Comparison of ENCODE assay signal across 26 cellular contexts in the genomic region with DNA sequence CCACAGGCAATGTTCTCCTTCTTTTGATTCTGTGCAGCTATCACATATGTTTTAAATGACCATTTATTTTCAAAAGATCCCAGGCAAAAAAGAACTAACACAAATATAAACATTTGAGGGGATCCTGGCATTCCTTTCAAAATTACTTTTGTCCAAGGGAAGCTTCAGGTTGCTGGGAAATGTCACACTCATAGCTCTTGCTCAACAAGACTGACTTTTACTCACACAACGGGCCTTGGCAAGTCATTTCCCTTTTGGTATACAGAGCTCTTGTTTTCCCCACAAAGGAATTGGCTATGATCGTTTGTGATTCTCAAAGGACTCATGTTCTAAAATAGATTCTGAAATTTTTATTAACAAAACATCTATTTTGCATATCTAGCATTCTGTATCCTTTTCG. TPM values are rescaled to one million over a fixed set of nuclear protein-coding genes. Genes with fewer than 3 reads are reported as not detected.
DNase-seq lines count a peak whose midpoint lies in the region; ATAC-seq, FAIRE-seq and TF ChIP-seq lines count a peak whose summit lies in the region.
"Had no signal": no experiment of that assay in that cellular context is flagged by ENCODE, and none has a peak within 500 bp of the region (broad histone marks: within the 10 kb centered on the region; RNA-seq: fewer than 3 reads in every experiment).

No MANE protein-coding gene starts in this region.

- POLR2A ChIA-PET in endothelial cell of umbilical vein (lab: Charles Lee), result no interaction called here

- H3K9me1 ChIP-seq in endothelial cell of umbilical vein (replicated peaks; ENCODE audit: control insufficient read depth, extremely low read depth, insufficient read depth, low read length), result no peaks in the 10 kb centered on the region

- H2AFZ ChIP-seq in endothelial cell of umbilical vein (ENCODE audit: low read depth, low read length), result no peak overlapping the region
- H2AFZ ChIP-seq: neural progenitor cell had no signal

- FAIRE-seq in endothelial cell of umbilical vein (lab: Jason Lieb, UNC), result peak; percentile 8
- FAIRE-seq: D721Med had no signal

- no peak overlapping the region for H3K4me3 ChIP-seq in endothelial cell of umbilical vein (replicated peaks in 1 of 3; ENCODE audit: insufficient read depth in 1 of 3, low read depth in 1 of 3, low read length in 3 of 3)
- no peak overlapping the region for H3K4me3 ChIP-seq in lower lobe of right lung
- H3K4me3 ChIP-seq: cardiac muscle cell, neural progenitor cell, tibial artery had no signal

- ATAC-seq in HG03039 (IDR thresholded peaks at IDR 0.05; ENCODE audit: unreplicated experiment), result no peak
- no peak for ATAC-seq in lower lobe of right lung
- ATAC-seq: activated CD8-positive, alpha-beta T cell treated with anti-CD3 and anti-CD28 coated beads for 36 hours; sciatic nerve; stimulated activated naive CD8-positive, alpha-beta T cell treated with anti-CD3 and anti-CD28 coated beads, Interleukin-15, Interleukin-2, amounts not matched to agents 100 U/mL and 50 U/mL, for 24 hours; T-cell had no signal

- H3K9me3 ChIP-seq in endothelial cell of umbilical vein (replicated peaks; ENCODE audit: control insufficient read depth, insufficient read depth, low read length), result no peaks in the 10 kb centered on the region
- no peaks in the 10 kb centered on the region for H3K9me3 ChIP-seq in lower lobe of right lung
- H3K9me3 ChIP-seq: tibial artery had no signal

- H3K4me2 ChIP-seq in endothelial cell of umbilical vein (ENCODE audit: insufficient read depth, low read length), result no peak overlapping the region
- H3K4me2 ChIP-seq: neural progenitor cell had no signal

- DNase-seq in Daoy (ENCODE audit: low read depth) (peak; percentile 38), RPMI7951 (ENCODE audit: low read depth) (peak; percentile 71), endothelial cell of umbilical vein (ENCODE audit: low read depth, low spot score) (no peak), iris pigment epithelial cell (ENCODE audit: low read depth) (peak; percentile 57), cortex of kidney (lab: John Stamatoyannopoulos, UW) (no peak), cerebellar cortex (ENCODE audit: low spot score) (no peak), lower lobe of right lung (no peak)
- DNase-seq: ACHN; activated CD4-positive, alpha-beta T cell treated with anti-CD3 and anti-CD28 coated beads for 1 hour; activated CD8-positive, alpha-beta T cell treated with anti-CD3 and anti-CD28 coated beads for 36 hours; activated effector memory CD4-positive, alpha-beta T cell treated with anti-CD3 and anti-CD28 coated beads, Interleukin-2, amount 50 U/mL, for 16 hours; dermis blood vessel endothelial cell; EL; islet precursor cell; NCI-H1436 treated with DMSO at 0.1 percent for 48 hours; NCI-H446 treated with DMSO at 0.1 percent for 48 hours; SHP77 treated with DMSO at 0.1 percent for 48 hours; stimulated activated CD4-positive, alpha-beta T cell treated with anti-CD3 and anti-CD28 coated beads, Interleukin-15, amount 100 ng/mL, for 24 hours; stimulated activated naive CD8-positive, alpha-beta T cell treated with anti-CD3 and anti-CD28 coated beads, Interleukin-15, Interleukin-2, amounts not matched to agents 100 U/mL and 50 U/mL, for 24 hours; T-cell; tibial artery had no signal

- H3K27ac ChIP-seq in endothelial cell of umbilical vein (ENCODE audit: insufficient read depth, low read depth, low read length), result no peak overlapping the region
- no peak overlapping the region for H3K27ac ChIP-seq in lower lobe of right lung
- H3K27ac ChIP-seq: cardiac muscle cell, neural progenitor cell, tibial artery had no signal

- dilution Hi-C loops in endothelial cell of umbilical vein (cut with MboI; ENCODE audit: extremely low pct_ligation_motif_present, low sequenced_read_pairs), result no loop called here

- CTCF ChIA-PET in endothelial cell of umbilical vein (lab: Charles Lee), result interaction anchor here (1.0 kb wide), 1 partner anchor 42 kb away, joined by 4 read pairs; no protein-coding TSS in a partner anchor

- no peaks in the 10 kb centered on the region for H3K4me1 ChIP-seq in endothelial cell of umbilical vein (ENCODE audit: control insufficient read depth, extremely low read depth, insufficient read depth, low read length)
- H3K4me1 ChIP-seq in lower lobe of right lung, result peaks cover 13% of the 10 kb centered on the region

- H3K36me3 ChIP-seq in endothelial cell of umbilical vein (ENCODE audit: control insufficient read depth in 2 of 2, extremely low read depth in 1 of 2, insufficient read depth in 2 of 2, low read length in 2 of 2), result no peaks in the 10 kb centered on the region
- H3K36me3 ChIP-seq in lower lobe of right lung, result no peaks in the 10 kb centered on the region
- H3K36me3 ChIP-seq: neural progenitor cell, tibial artery had no signal

- no peak overlapping the region for H3K9ac ChIP-seq in endothelial cell of umbilical vein (replicated peaks; ENCODE audit: extremely low read depth, insufficient read depth, low read length)
- H3K9ac ChIP-seq: neural progenitor cell had no signal

- no TSS peak for BruUV-seq in endothelial cell of umbilical vein (replicated peaks; lab: Mats Ljungman, UMichigan)

- no peaks in the 10 kb centered on the region for H4K20me1 ChIP-seq in endothelial cell of umbilical vein (replicated peaks; ENCODE audit: control insufficient read depth, extremely low read depth, insufficient read depth, low read length)

- no peak for TF ChIP-seq POLR2A in endothelial cell of umbilical vein (IDR thresholded peaks at IDR 0.05; ENCODE audit: low read depth, low read length)

- intact Hi-C loops in endothelial cell of umbilical vein (cut with micrococcal nuclease), result no loop called here
- intact Hi-C loops in lower lobe of right lung (cut with DNase I), result no loop called here

- TF ChIP-seq CTCF in endothelial cell of umbilical vein (IDR thresholded peaks at IDR 0.05; ENCODE audit: extremely low read depth in 1 of 2, insufficient read depth in 1 of 2, low read depth in 1 of 2, low read length in 2 of 2) (no peak), lower lobe of right lung (IDR thresholded peaks at IDR 0.05) (no peak)

- no peaks in the 10 kb centered on the region for H3K79me2 ChIP-seq in endothelial cell of umbilical vein (ENCODE audit: control insufficient read depth, insufficient read depth, low read length)

- H3K27me3 ChIP-seq in endothelial cell of umbilical vein (ENCODE audit: control insufficient read depth in 2 of 2, insufficient read depth in 2 of 2, low read length in 2 of 2) (peaks cover 8 to 10% of the 10 kb centered on the region in 2 experiments), lower lobe of right lung (ENCODE audit: low read depth) (peaks cover 8% of the 10 kb centered on the region)
- H3K27me3 ChIP-seq: cardiac muscle cell, tibial artery had no signal

TF ChIP-seq in endothelial cell of umbilical vein, 7 proteins besides CTCF, POLR2A, EP300 and RAD21:
- no peak for TF ChIP-seq MAX (IDR thresholded peaks at IDR 0.05; ENCODE audit: insufficient read depth, insufficient read length)
- no peak for TF ChIP-seq FOS (IDR thresholded peaks at IDR 0.05; ENCODE audit: borderline replicate concordance, insufficient read depth, low read length)
- no peak for TF ChIP-seq GATA2 (IDR thresholded peaks at IDR 0.05; ENCODE audit: insufficient read depth, insufficient read length, low read depth, low read length)
- no peak for TF ChIP-seq POLR2AphosphoS5 (IDR thresholded peaks at IDR 0.05; ENCODE audit: insufficient read depth, low read depth, low read length)
- no peak for TF ChIP-seq EZH2 (IDR thresholded peaks at IDR 0.05; ENCODE audit: borderline replicate concordance, low read depth, low read length, severe bottlenecking)
- no peak for TF ChIP-seq JUN (IDR thresholded peaks at IDR 0.05; ENCODE audit: borderline replicate concordance, insufficient read depth, insufficient read length, low read depth)
- TF ChIP-seq MYC (IDR thresholded peaks at IDR 0.05; ENCODE audit: low read depth, low read length), result no peak

RNA-seq across cellular contexts. Expression of gene PALM2AKAP2, which starts 4.5 kb away (rescaled TPM):
- 26.9 and 27.4 TPM in 2 replicates for total RNA-seq in Daoy (2014; rRNA removed; shearing (Covaris generic))
- total RNA-seq in RPMI7951 (2014; rRNA removed; shearing (Covaris generic)), result 31.7 and 39.6 TPM in 2 replicates
- total RNA-seq in endothelial cell of umbilical vein, result not detected in 2 replicates
- 0.01 and 0.03 TPM in 2 replicates for polyA plus RNA-seq in endothelial cell of umbilical vein
- polyA plus RNA-seq in endothelial cell of umbilical vein (2011; cell fraction: cytosol; rRNA removed), result 0.03 and 0.06 TPM in 2 replicates
- 0.16 and 0.22 TPM in 2 replicates for polyA plus RNA-seq in endothelial cell of umbilical vein (2011; cell fraction: nucleus; rRNA removed)
- polyA plus RNA-seq in endothelial cell of umbilical vein (2012), result 0.16 TPM in 1 of 2 replicates, not detected in the other
- 0.21 and 0.27 TPM in 2 replicates for polyA minus RNA-seq in endothelial cell of umbilical vein
- not detected for polyA minus RNA-seq in endothelial cell of umbilical vein (2011; cell fraction: cytosol; rRNA and poly(A)+ RNA removed)
- polyA minus RNA-seq in endothelial cell of umbilical vein (2011; cell fraction: nucleus; rRNA and poly(A)+ RNA removed), result 0.10 and 0.19 TPM in 2 replicates
- 26.2 TPM for total RNA-seq in lower lobe of right lung
- total RNA-seq: activated CD8-positive, alpha-beta T cell treated with anti-CD3 and anti-CD28 coated beads for 36 hours; dermis blood vessel endothelial cell; T-cell had no signal

Comparison
In these comparisons a context has a peak if more than half of its experiments do, and no peak if none do; other contexts are left out.
1. DNase-seq: peak in Daoy (single experiment), RPMI7951 (single experiment) and iris pigment epithelial cell (single experiment); none in endothelial cell of umbilical vein (single experiment), cortex of kidney (single experiment), cerebellar cortex (single experiment) and lower lobe of right lung (single experiment).
2. RNA of gene PALM2AKAP2, which starts 4.5 kb away (total RNA-seq): 31.7 to 39.6 TPM in RPMI7951, 26.9 to 27.4 TPM in Daoy and 26.2 TPM in lower lobe of right lung (single experiment); not detected in endothelial cell of umbilical vein; every median in the first group is over 10 times any median in the second.